In the genomic region with DNA sequence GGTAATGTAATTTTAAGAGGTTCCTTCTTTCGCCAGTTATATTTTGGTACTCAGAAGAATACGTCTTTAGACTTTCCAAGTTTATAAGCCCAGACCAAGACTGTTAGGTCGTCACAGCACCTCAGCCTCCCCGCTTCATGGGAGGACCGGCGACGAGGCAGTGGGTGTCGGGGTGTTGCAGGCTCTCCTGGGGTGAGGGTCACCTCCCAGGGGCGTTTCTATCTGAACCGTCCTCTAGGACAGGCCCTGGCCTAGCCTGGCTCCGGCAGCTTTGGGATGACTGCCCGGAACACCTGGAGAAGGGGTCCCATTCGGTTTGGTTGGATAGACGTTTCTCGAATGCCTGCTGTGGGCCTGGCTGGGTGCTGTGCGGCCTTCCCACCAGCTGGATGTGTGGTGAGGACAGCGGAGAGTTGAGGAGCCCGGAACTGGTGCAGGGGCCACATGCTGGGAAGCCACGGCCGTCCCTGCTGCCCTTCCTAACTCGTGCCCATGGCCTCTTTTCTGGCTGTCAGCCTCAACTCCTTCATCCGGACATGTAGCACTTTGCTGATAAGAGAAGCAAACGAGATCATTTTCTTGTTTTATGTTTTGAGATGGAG, we compare ENCODE assay signal across 9 cellular contexts. TPM values are rescaled to one million over a fixed set of nuclear protein-coding genes. Genes with fewer than 3 reads are reported as not detected.
A peak's percentile ranks its signal among the peaks of the same experiment; 100 is the strongest.
DNase-seq lines count a peak whose midpoint lies in the region; ATAC-seq, FAIRE-seq and TF ChIP-seq lines count a peak whose summit lies in the region.
"Had no signal": no experiment of that assay in that cellular context is flagged by ENCODE, and none has a peak within 500 bp of the region (broad histone marks: within the 10 kb centered on the region; RNA-seq: fewer than 3 reads in every experiment).

No MANE protein-coding gene starts in this region.

- FAIRE-seq in kidney (lab: Jason Lieb, UNC) (no peak), GM12891 (lab: Jason Lieb, UNC) (no peak)
- FAIRE-seq: endometrium had no signal

- H3K4me3 ChIP-seq in kidney (ENCODE audit: low read length in 2 of 2) = peak overlapping the region; percentile 57 to 77

- no peak for TF ChIP-seq CTCF in kidney (IDR thresholded peaks at IDR 0.05; ENCODE audit: borderline replicate concordance, extremely low read depth, insufficient read depth)

- H3K4me3 Mint-ChIP-seq in T-helper 2 cell treated with Interferon-gamma antibody and Interleukin-4, amounts not matched to agents 5 μg/mL and 100 μg/mL, for 36 hours = peak overlapping the region; percentile 80

- no peaks in the 10 kb centered on the region for H3K36me3 Mint-ChIP-seq in T-helper 2 cell treated with Interferon-gamma antibody and Interleukin-4, amounts not matched to agents 5 μg/mL and 100 μg/mL, for 36 hours (ENCODE audit: low read depth)
- no peaks in the 10 kb centered on the region for H3K36me3 Mint-ChIP-seq in activated naive CD4-positive, alpha-beta T cell treated with anti-CD3 and anti-CD28 coated beads, Interleukin-2, amount 50 U/mL, for 72 hours

- ATAC-seq in activated naive CD4-positive, alpha-beta T cell treated with anti-CD3 and anti-CD28 coated beads, Interleukin-2, amount 50 U/mL, for 72 hours = no peak
- ATAC-seq in HG02623 (IDR thresholded peaks at IDR 0.05; ENCODE audit: unreplicated experiment) = no peak

- H3K27ac Mint-ChIP-seq in T-helper 2 cell treated with Interferon-gamma antibody and Interleukin-4, amounts not matched to agents 5 μg/mL and 100 μg/mL, for 36 hours = peak overlapping the region; percentile 81
- peak overlapping the region; percentile 10 to 94 for H3K27ac Mint-ChIP-seq in activated naive CD4-positive, alpha-beta T cell treated with anti-CD3 and anti-CD28 coated beads, Interleukin-2, amount 50 U/mL, for 72 hours

- peaks cover 6 to 18% of the 10 kb centered on the region in 2 donors for H3K4me1 ChIP-seq in kidney (ENCODE audit: control insufficient read depth in 1 of 2, insufficient read depth in 1 of 2, low read depth in 1 of 2, low read length in 2 of 2)

- H3K36me3 ChIP-seq in kidney (ENCODE audit: control insufficient read depth in 1 of 2, insufficient read depth in 2 of 2, low read length in 2 of 2) = no peaks in the 10 kb centered on the region

- no peaks in the 10 kb centered on the region for H3K9me3 Mint-ChIP-seq in T-helper 2 cell treated with Interferon-gamma antibody and Interleukin-4, amounts not matched to agents 5 μg/mL and 100 μg/mL, for 36 hours
- H3K9me3 Mint-ChIP-seq in activated naive CD4-positive, alpha-beta T cell treated with anti-CD3 and anti-CD28 coated beads, Interleukin-2, amount 50 U/mL, for 72 hours = no peaks in the 10 kb centered on the region

- DNase-seq in T-helper 2 cell treated with Interferon-gamma antibody and Interleukin-4, amounts not matched to agents 5 μg/mL and 100 μg/mL, for 36 hours (ENCODE audit: low spot score) = no peak
- DNase-seq in T-helper 2 cell = no peak
- DNase-seq in activated naive CD4-positive, alpha-beta T cell treated with anti-CD3 and anti-CD28 coated beads, Interleukin-2, amount 50 U/mL, for 72 hours (ENCODE audit: low spot score in 2 of 2) = no peak
- peak; percentile 70 for DNase-seq in kidney
- DNase-seq in substantia nigra (lab: John Stamatoyannopoulos, UW) = peak in 1 of 49 donors; percentile 54
- DNase-seq in cerebellar cortex (ENCODE audit: low spot score) = no peak
- no peak for DNase-seq in GM12891 (ENCODE audit: insufficient read length, low spot score)

- H3K4me1 Mint-ChIP-seq in T-helper 2 cell treated with Interferon-gamma antibody and Interleukin-4, amounts not matched to agents 5 μg/mL and 100 μg/mL, for 36 hours (ENCODE audit: low read depth) = peaks cover 20% of the 10 kb centered on the region

- no peak for TF ChIP-seq POLR2A in GM12891 (IDR thresholded peaks at IDR 0.05; ENCODE audit: low read depth, low read length)

- H3K27me3 Mint-ChIP-seq in T-helper 2 cell treated with Interferon-gamma antibody and Interleukin-4, amounts not matched to agents 5 μg/mL and 100 μg/mL, for 36 hours (ENCODE audit: low read depth) = no peaks in the 10 kb centered on the region

- intact Hi-C loops in kidney (cut with DNase I) = no loop called here

- peak overlapping the region; percentile 38 to 55 for H3K9ac ChIP-seq in kidney (ENCODE audit: low read length in 2 of 2)

- H3K27ac ChIP-seq in kidney (ENCODE audit: low read depth in 2 of 2, low read length in 2 of 2) (peak overlapping the region; percentile 57 to 64), substantia nigra (ENCODE audit: low read depth, low read length, poor library complexity, severe bottlenecking) (peak overlapping the region; percentile 28)

- H3K9me3 ChIP-seq in kidney (ENCODE audit: control insufficient read depth in 1 of 2, low read length in 2 of 2) = no peaks in the 10 kb centered on the region

TF ChIP-seq in GM12891, 5 proteins besides CTCF, POLR2A, EP300 and RAD21:
- TF ChIP-seq SPI1 (IDR thresholded peaks at IDR 0.05; ENCODE audit: low read depth, low read length) (no peak), POLR2AphosphoS5 (IDR thresholded peaks at IDR 0.05; ENCODE audit: low read depth, low read length) (no peak), TAF1 (IDR thresholded peaks at IDR 0.05; ENCODE audit: low read depth, low read length) (no peak), PAX5 (IDR thresholded peaks at IDR 0.05; ENCODE audit: insufficient read depth, low read length, severe bottlenecking) (no peak), POU2F2 (IDR thresholded peaks at IDR 0.05; ENCODE audit: low read depth, low read length) (no peak)

RNA-seq across cellular contexts. Expression of gene OSBPL2, which starts 1.1 kb away (rescaled TPM):
- 10 to 100 TPM; 30.0 to 49.5 TPM for total RNA-seq in activated naive CD4-positive, alpha-beta T cell treated with anti-CD3 and anti-CD28 coated beads, Interleukin-2, amount 50 U/mL, for 72 hours
- 57.1 TPM for total RNA-seq in kidney
- polyA plus RNA-seq in kidney (ENCODE audit: insufficient read depth, low read depth, low replicate concordance) = 20.4 TPM
- polyA plus RNA-seq in GM12891 (2012; ENCODE audit: low read depth, missing spikeins) = 11.1 TPM

RNA-seq across cellular contexts. Expression of gene HRH3, which starts 19.3 kb away (rescaled TPM):
- total RNA-seq in activated naive CD4-positive, alpha-beta T cell treated with anti-CD3 and anti-CD28 coated beads, Interleukin-2, amount 50 U/mL, for 72 hours = not detected
- not detected for total RNA-seq in kidney
- not detected for polyA plus RNA-seq in kidney (ENCODE audit: insufficient read depth, low read depth, low replicate concordance)
- not detected for polyA plus RNA-seq in GM12891 (2012; ENCODE audit: low read depth, missing spikeins)

RNA-seq across cellular contexts. Expression of gene MTG2, which starts 56.6 kb away (rescaled TPM):
- 10 to 100 TPM; 33.9 to 39.5 TPM for total RNA-seq in activated naive CD4-positive, alpha-beta T cell treated with anti-CD3 and anti-CD28 coated beads, Interleukin-2, amount 50 U/mL, for 72 hours
- total RNA-seq in kidney = 36.1 TPM
- 45.2 TPM for polyA plus RNA-seq in kidney (ENCODE audit: insufficient read depth, low read depth, low replicate concordance)
- polyA plus RNA-seq in GM12891 (2012; ENCODE audit: low read depth, missing spikeins) = 19.5 TPM
